ENCODE assay signal across 3 cellular contexts in genomic region chr12:57636731-57637130, GRCh38. TPM values are rescaled to one million over a fixed set of nuclear protein-coding genes. Genes with fewer than 3 reads are reported as not detected.
"Had no signal": no experiment of that assay in that cellular context is flagged by ENCODE, and none has a peak within 500 bp of the region (broad histone marks: within the 10 kb centered on the region; RNA-seq: fewer than 3 reads in every experiment).

No MANE protein-coding gene starts in this region.

RNA-seq across cellular contexts. Expression of gene B4GALNT1, which starts 3.7 kb away (rescaled TPM):
- total RNA-seq: lung microvascular endothelial cell had no signal
- polyA plus RNA-seq: immature natural killer cell; naive thymus-derived CD4-positive, alpha-beta T cell had no signal

RNA-seq across cellular contexts. Expression of gene ARHGEF25, which starts 25.5 kb away (rescaled TPM):
- polyA plus RNA-seq: naive thymus-derived CD4-positive, alpha-beta T cell had no signal
